In the genomic region with DNA sequence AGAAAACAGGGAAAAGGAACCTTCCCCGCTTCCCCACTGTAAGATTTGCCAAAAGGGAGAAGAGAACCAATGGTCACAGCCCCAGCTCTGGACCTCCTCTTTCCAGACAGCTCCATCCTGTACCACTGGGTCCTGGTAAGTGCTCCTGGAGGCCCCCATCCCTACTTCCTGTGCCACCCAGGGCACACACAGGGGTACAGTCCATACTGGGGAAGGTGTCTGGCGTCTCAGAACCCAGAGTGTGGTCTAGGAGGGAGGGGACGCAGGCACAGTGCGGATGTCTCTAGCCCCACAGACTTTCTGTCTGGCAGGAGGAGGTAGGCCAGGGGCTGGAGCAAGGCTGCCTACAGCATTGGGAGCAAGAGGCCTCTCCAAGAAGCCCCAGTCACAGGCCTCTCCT, we compare ENCODE assay signal across 27 cellular contexts.
"Had no signal": no experiment of that assay in that cellular context is flagged by ENCODE, and none has a peak within 500 bp of the region (broad histone marks: within the 10 kb centered on the region; RNA-seq: fewer than 3 reads in every experiment).

No MANE protein-coding gene starts in this region.

- H3K9me3 ChIP-seq: body of pancreas, SJSA1 had no signal

- H3K9me3 Mint-ChIP-seq: activated CD4-positive, alpha-beta T cell treated with anti-CD3 and anti-CD28 coated beads, Interleukin-2, amount 10 ng/mL, durations not matched to agents 24 days and 14 days; activated naive CD4-positive, alpha-beta T cell treated with anti-CD3 and anti-CD28 coated beads, Interleukin-2, amount 50 U/mL, for 24 hours; activated T-helper 1 cell treated with anti-CD3 and anti-CD28 coated beads, Interleukin-12 subunit alpha, Interleukin-12 subunit beta, Interleukin-2, Interleukin-4 antibody, amounts not matched to agents 30 ng/mL and 10 ng/mL and 1 ng/mL, durations not matched to agents 14 hours and 24 hours and 36 hours; T-helper 1 cell treated with Interleukin-12 subunit alpha and Interleukin-12 subunit beta and Interleukin-4 antibody, amounts not matched to agents 30 μg/mL and 1 μg/mL, for 36 hours had no signal

- H3K36me3 Mint-ChIP-seq: activated CD8-positive, alpha-beta memory T cell treated with anti-CD3 and anti-CD28 coated beads, Interleukin-2, amount 10 ng/mL, durations not matched to agents 7 days and 5 days; activated naive CD4-positive, alpha-beta T cell treated with anti-CD3 and anti-CD28 coated beads, Interleukin-2, amount 50 U/mL, for 24 hours had no signal

- DNase-seq: activated CD4-positive, alpha-beta T cell treated with anti-CD3 and anti-CD28 coated beads, Interleukin-2, amount 10 ng/mL, durations not matched to agents 24 days and 14 days; activated CD4-positive, alpha-beta T cell treated with anti-CD3 and anti-CD28 coated beads, Interleukin-2, amount 50 U/mL, for 48 hours; activated CD4-positive, CD25-positive, alpha-beta regulatory T cell treated with anti-CD3 and anti-CD28 coated beads, Interleukin-2, amount 50 U/mL, for 72 hours; activated CD8-positive, alpha-beta memory T cell treated with anti-CD3 and anti-CD28 coated beads, Interleukin-2, amount 10 ng/mL, durations not matched to agents 7 days and 5 days; activated effector memory CD4-positive, alpha-beta T cell treated with Interleukin-2 at 50 U/mL for 16 hours; activated naive CD4-positive, alpha-beta T cell; activated T-cell treated with anti-CD3 and anti-CD28 coated beads, Interleukin-2, amount 50 U/mL, for 24 hours; aorta; body of pancreas; Karpas-422; MM.1S; NCI-H1105; NCI-H1436; NCI-H1694 treated with DMSO at 0.1 percent for 48 hours; NCI-H2029 treated with DMSO at 0.1 percent for 48 hours; NCI-H345; NCI-H510A; NCI-H526 treated with DMSO at 0.1 percent for 48 hours; NCI-H82; RPMI8226 had no signal

- ATAC-seq: activated CD8-positive, alpha-beta memory T cell treated with anti-CD3 and anti-CD28 coated beads, Interleukin-2, amount 10 ng/mL, durations not matched to agents 7 days and 5 days; body of pancreas; K562; Right ventricle myocardium inferior; SK-N-SH treated with all-trans-retinoic acid at 6 μM for 48 hours had no signal

- H3K4me3 ChIP-seq: body of pancreas, K562, SJSA1 had no signal

- H3K27ac Mint-ChIP-seq: activated CD4-positive, alpha-beta T cell treated with anti-CD3 and anti-CD28 coated beads, Interleukin-2, amount 10 ng/mL, durations not matched to agents 24 days and 14 days; activated CD8-positive, alpha-beta memory T cell treated with anti-CD3 and anti-CD28 coated beads, Interleukin-2, amount 10 ng/mL, durations not matched to agents 7 days and 5 days; activated naive CD4-positive, alpha-beta T cell treated with anti-CD3 and anti-CD28 coated beads, Interleukin-2, amount 50 U/mL, for 24 hours; activated T-cell treated with anti-CD3 and anti-CD28 coated beads, Interleukin-2, amount 50 U/mL, for 24 hours; activated T-helper 1 cell treated with anti-CD3 and anti-CD28 coated beads, Interleukin-12 subunit alpha, Interleukin-12 subunit beta, Interleukin-2, Interleukin-4 antibody, amounts not matched to agents 30 ng/mL and 10 ng/mL and 1 ng/mL, durations not matched to agents 14 hours and 24 hours and 36 hours; T-helper 1 cell treated with Interleukin-12 subunit alpha and Interleukin-12 subunit beta and Interleukin-4 antibody, amounts not matched to agents 30 μg/mL and 1 μg/mL, for 36 hours had no signal

- H3K27ac ChIP-seq: body of pancreas, SJSA1 had no signal

- H3K4me1 Mint-ChIP-seq: activated CD4-positive, alpha-beta T cell treated with anti-CD3 and anti-CD28 coated beads, Interleukin-2, amount 10 ng/mL, durations not matched to agents 24 days and 14 days; activated CD8-positive, alpha-beta memory T cell treated with anti-CD3 and anti-CD28 coated beads, Interleukin-2, amount 10 ng/mL, durations not matched to agents 7 days and 5 days; activated naive CD4-positive, alpha-beta T cell treated with anti-CD3 and anti-CD28 coated beads, Interleukin-2, amount 50 U/mL, for 24 hours had no signal

- H3K36me3 ChIP-seq: SJSA1 had no signal

- H3K27me3 ChIP-seq: body of pancreas, SJSA1 had no signal

- H3K4me1 ChIP-seq: body of pancreas had no signal

- H3K4me3 Mint-ChIP-seq: activated CD4-positive, alpha-beta T cell treated with anti-CD3 and anti-CD28 coated beads, Interleukin-2, amount 10 ng/mL, durations not matched to agents 24 days and 14 days; activated CD8-positive, alpha-beta memory T cell treated with anti-CD3 and anti-CD28 coated beads, Interleukin-2, amount 10 ng/mL, durations not matched to agents 7 days and 5 days; activated naive CD4-positive, alpha-beta T cell treated with anti-CD3 and anti-CD28 coated beads, Interleukin-2, amount 50 U/mL, for 24 hours; activated T-cell treated with anti-CD3 and anti-CD28 coated beads, Interleukin-2, amount 50 U/mL, for 24 hours; activated T-helper 1 cell treated with anti-CD3 and anti-CD28 coated beads, Interleukin-12 subunit alpha, Interleukin-12 subunit beta, Interleukin-2, Interleukin-4 antibody, amounts not matched to agents 30 ng/mL and 10 ng/mL and 1 ng/mL, durations not matched to agents 14 hours and 24 hours and 36 hours; T-helper 1 cell treated with Interleukin-12 subunit alpha and Interleukin-12 subunit beta and Interleukin-4 antibody, amounts not matched to agents 30 μg/mL and 1 μg/mL, for 36 hours had no signal

- H3K27me3 Mint-ChIP-seq: activated CD4-positive, alpha-beta T cell treated with anti-CD3 and anti-CD28 coated beads, Interleukin-2, amount 10 ng/mL, durations not matched to agents 24 days and 14 days; activated CD8-positive, alpha-beta memory T cell treated with anti-CD3 and anti-CD28 coated beads, Interleukin-2, amount 10 ng/mL, durations not matched to agents 7 days and 5 days; activated naive CD4-positive, alpha-beta T cell treated with anti-CD3 and anti-CD28 coated beads, Interleukin-2, amount 50 U/mL, for 24 hours; activated T-cell treated with anti-CD3 and anti-CD28 coated beads, Interleukin-2, amount 50 U/mL, for 24 hours had no signal
